22 cellular contexts compared by ENCODE assay signal in genomic region chr4:187501731-187502130, GRCh38.
"Had no signal": no experiment of that assay in that cellular context is flagged by ENCODE, and none has a peak within 500 bp of the region (broad histone marks: within the 10 kb centered on the region; RNA-seq: fewer than 3 reads in every experiment).

No MANE protein-coding gene starts in this region.

- H3K4me2 ChIP-seq: neural progenitor cell had no signal

- H2AFZ ChIP-seq: neural progenitor cell had no signal

- H3K27me3 ChIP-seq: colonic mucosa, esophagus muscularis mucosa, left lung, neural progenitor cell, right atrium auricular region, sigmoid colon, spleen, testis, tibial artery had no signal

- H3K4me3 Mint-ChIP-seq: dendritic cell treated with granulocyte-macrophage colony-stimulating factor and Interleukin-4, amounts not matched to agents 40 ng/mL and 50 ng/mL, for 4 days; nephron; neural progenitor cell; stimulated activated memory B cell treated with anti-CD40 and anti-IgM and Interleukin-4, amounts not matched to agents 10 μg/mL and 1 μg/mL and 100 μg/mL, for 72 hours; type B pancreatic cell had no signal

- H3K27ac Mint-ChIP-seq: dendritic cell treated with granulocyte-macrophage colony-stimulating factor and Interleukin-4, amounts not matched to agents 40 ng/mL and 50 ng/mL, for 4 days; naive thymus-derived CD4-positive, alpha-beta T cell; nephron; neural progenitor cell; stimulated activated memory B cell treated with anti-CD40 and anti-IgM and Interleukin-4, amounts not matched to agents 10 μg/mL and 1 μg/mL and 100 μg/mL, for 72 hours; type B pancreatic cell had no signal

- H3K36me3 ChIP-seq: colonic mucosa, esophagus muscularis mucosa, left lung, neural progenitor cell, prostate gland, right atrium auricular region, sigmoid colon, spleen, tibial artery had no signal

- H3K4me1 ChIP-seq: colonic mucosa, esophagus muscularis mucosa, left lung, neural progenitor cell, prostate gland, right atrium auricular region, sigmoid colon, spleen, testis, tibial artery had no signal

- H3K27ac ChIP-seq: colonic mucosa, esophagus muscularis mucosa, left lung, neural progenitor cell, prostate gland, right atrium auricular region, sigmoid colon, spleen, testis, tibial artery had no signal

- H3K4me1 Mint-ChIP-seq: stimulated activated memory B cell treated with anti-CD40 and anti-IgM and Interleukin-4, amounts not matched to agents 10 μg/mL and 1 μg/mL and 100 μg/mL, for 72 hours had no signal

- H3K36me3 Mint-ChIP-seq: naive thymus-derived CD4-positive, alpha-beta T cell; stimulated activated memory B cell treated with anti-CD40 and anti-IgM and Interleukin-4, amounts not matched to agents 10 μg/mL and 1 μg/mL and 100 μg/mL, for 72 hours; type B pancreatic cell had no signal

- H3K9me3 Mint-ChIP-seq: type B pancreatic cell had no signal

- H3K4me3 ChIP-seq: colonic mucosa, esophagus muscularis mucosa, left lung, neural progenitor cell, prostate gland, right atrium auricular region, sigmoid colon, spleen, testis, tibial artery had no signal

- H3K9me3 ChIP-seq: colonic mucosa, esophagus muscularis mucosa, prostate gland, right atrium auricular region, sigmoid colon, testis, tibial artery had no signal

- H3K27me3 Mint-ChIP-seq: dendritic cell treated with granulocyte-macrophage colony-stimulating factor and Interleukin-4, amounts not matched to agents 40 ng/mL and 50 ng/mL, for 4 days; naive thymus-derived CD4-positive, alpha-beta T cell; stimulated activated memory B cell treated with anti-CD40 and anti-IgM and Interleukin-4, amounts not matched to agents 10 μg/mL and 1 μg/mL and 100 μg/mL, for 72 hours; type B pancreatic cell had no signal

- DNase-seq: colonic mucosa; effector CD8-positive, alpha-beta T cell; head of caudate nucleus; left cardiac atrium; left lung; mesendoderm; midbrain; naive thymus-derived CD4-positive, alpha-beta T cell; sigmoid colon; spleen; stimulated activated CD4-positive, alpha-beta T cell treated with anti-CD3 and anti-CD28 coated beads, Interleukin-4, amount 100 ng/mL, for 4 hours; stimulated activated naive CD8-positive, alpha-beta T cell treated with anti-CD3 and anti-CD28 coated beads, Interleukin-15, Interleukin-2, amounts not matched to agents 100 U/mL and 50 U/mL, for 24 hours; testis; tibial artery had no signal
